In genomic region chr4:9703391-9703790, GRCh38 we compare ENCODE assay signal across 8 cellular contexts.
DNase-seq lines count a peak whose midpoint lies in the region; ATAC-seq and TF ChIP-seq lines count a peak whose summit lies in the region.

No MANE protein-coding gene starts in this region.

- intact Hi-C loops in tibial artery (cut with DNase I; ENCODE audit: low total_unique reads) = no loop called here

- H3K27me3 Mint-ChIP-seq in endothelial cell (ENCODE audit: unreplicated experiment) = peaks cover 5% of the 10 kb centered on the region

- no peaks in the 10 kb centered on the region for H3K27me3 ChIP-seq in neuronal stem cell (ENCODE audit: control insufficient read depth in 3 of 3, insufficient read depth in 3 of 3, low read depth in 1 of 3, low read length in 3 of 3)
- H3K27me3 ChIP-seq in tibial artery = peaks cover 0 to 5% of the 10 kb centered on the region in 2 donors

- H2AFZ ChIP-seq in neuronal stem cell (ENCODE audit: low read length) = no peak overlapping the region

- no peak overlapping the region for H3K4me3 Mint-ChIP-seq in endothelial cell (ENCODE audit: unreplicated experiment)

- H3K9me3 ChIP-seq in neuronal stem cell (replicated peaks in 1 of 2; ENCODE audit: control insufficient read depth in 2 of 2, insufficient read depth in 1 of 2, low read depth in 1 of 2, low read length in 2 of 2) (no peaks in the 10 kb centered on the region), tibial artery (no peaks in the 10 kb centered on the region)

- H3K36me3 ChIP-seq in neuronal stem cell (replicated peaks in 1 of 2; ENCODE audit: control insufficient read depth in 2 of 2, insufficient read depth in 2 of 2, low read length in 2 of 2) = no peaks in the 10 kb centered on the region
- no peaks in the 10 kb centered on the region for H3K36me3 ChIP-seq in tibial artery

- no peaks in the 10 kb centered on the region for H3K4me1 Mint-ChIP-seq in endothelial cell (ENCODE audit: unreplicated experiment)

- H3K4me3 ChIP-seq in neuronal stem cell (ENCODE audit: low read length in 2 of 2) = no peak overlapping the region
- no peak overlapping the region for H3K4me3 ChIP-seq in tibial artery

- H2BK15ac ChIP-seq in neuronal stem cell (ENCODE audit: low read length) = no peak overlapping the region

- H4K91ac ChIP-seq in neuronal stem cell (ENCODE audit: low read depth, low read length, poor library complexity) = no peak overlapping the region

- no CpG with 5 or more reads among the region's 11 CpGs for WGBS in neuronal stem cell (ENCODE audit: extremely low coverage in 2 of 2, insufficient read length in 2 of 2, insufficient replicate concordance in 1 of 2), 2 donors

- no peak overlapping the region for H2BK5ac ChIP-seq in neuronal stem cell (ENCODE audit: low read length)

- no peak overlapping the region for H3K23ac ChIP-seq in neuronal stem cell (ENCODE audit: low read depth, low read length, poor library complexity)

- H3K4me2 ChIP-seq in neuronal stem cell (ENCODE audit: insufficient read depth, low read length, poor library complexity, severe bottlenecking) = no peak overlapping the region

- peak; percentile 84 for TF ChIP-seq CTCF in endothelial cell (IDR thresholded peaks at IDR 0.05; ENCODE audit: unreplicated experiment)
- TF ChIP-seq CTCF in tibial artery (IDR thresholded peaks at IDR 0.05) = peak; percentile 41 to 46

- H2AK5ac ChIP-seq in neuronal stem cell (ENCODE audit: low read depth, low read length) = no peak overlapping the region

- H3K9ac ChIP-seq in neuronal stem cell (ENCODE audit: low read depth, low read length, poor library complexity) = no peak overlapping the region

- in situ Hi-C loops in ACHN (cut with HindIII; ENCODE audit: low pct_ligation_motif_present, low pct_unique_long_range_greater_than_20kb, low sequenced_read_pairs) = no loop called here

- no peak overlapping the region for H3K4ac ChIP-seq in neuronal stem cell (ENCODE audit: low read length)

- H3K4me1 ChIP-seq in neuronal stem cell (ENCODE audit: control insufficient read depth in 2 of 2, insufficient read depth in 1 of 2, low read depth in 1 of 2, low read length in 2 of 2) (peaks cover 0 to 1% of the 10 kb centered on the region in 2 donors), tibial artery (no peaks in the 10 kb centered on the region)

- peak; percentile 50 for DNase-seq in ACHN
- peak; percentile 16 for DNase-seq in NCI-H226
- peak; percentile 78 to 85 for DNase-seq in activated CD4-positive, alpha-beta T cell treated with anti-CD3 and anti-CD28 coated beads, Interleukin-2, amount 50 U/mL, for 48 hours
- DNase-seq in endothelial cell (ENCODE audit: low spot score) = peak; percentile 79
- DNase-seq in neuronal stem cell (ENCODE audit: low spot score) = peak; percentile 51
- DNase-seq in tibial artery = peak; percentile 36 to 73
- no peak for DNase-seq in AG08396 (ENCODE audit: low spot score)

- no peak overlapping the region for H2BK12ac ChIP-seq in neuronal stem cell (ENCODE audit: low read length)

- no peak overlapping the region for H3K27ac Mint-ChIP-seq in endothelial cell (ENCODE audit: unreplicated experiment)

- H3K18ac ChIP-seq in neuronal stem cell (ENCODE audit: low read length) = no peak overlapping the region

- no peak overlapping the region for H3K14ac ChIP-seq in neuronal stem cell (ENCODE audit: low read length)

- no peak overlapping the region for H2BK120ac ChIP-seq in neuronal stem cell (ENCODE audit: low read depth, low read length)

- peak; percentile 54 for ATAC-seq in GM18511 (IDR thresholded peaks at IDR 0.05; ENCODE audit: unreplicated experiment)

- H3K27ac ChIP-seq in neuronal stem cell (replicated peaks; ENCODE audit: low read length) (no peak overlapping the region), tibial artery (no peak overlapping the region)

- peaks cover 5% of the 10 kb centered on the region for H3K9me3 Mint-ChIP-seq in endothelial cell (ENCODE audit: unreplicated experiment)

- peaks cover 2% of the 10 kb centered on the region for H3K79me1 ChIP-seq in neuronal stem cell (ENCODE audit: low read depth, low read length)

- H3K36me3 Mint-ChIP-seq in endothelial cell (ENCODE audit: low read depth, unreplicated experiment) = no peaks in the 10 kb centered on the region

- no peak overlapping the region for H4K8ac ChIP-seq in neuronal stem cell (ENCODE audit: low read depth, low read length)
